ENCODE assay signal across 1 cellular context in genomic region chr1:58926177-58926576, GRCh38.
TF ChIP-seq lines count a peak whose summit lies in the region.

No MANE protein-coding gene starts in this region.

TF ChIP-seq in K562, 482 proteins besides CTCF, POLR2A, EP300 and RAD21 (continued from another document):
- no peak for TF ChIP-seq MYC (IDR thresholded peaks at IDR 0.05; ENCODE audit: low read depth, low read length)
- no peak for TF ChIP-seq MYC (CRISPR knock-in tag; IDR thresholded peaks at IDR 0.05; ENCODE audit: borderline replicate concordance, low read depth)
- TF ChIP-seq PML (IDR thresholded peaks at IDR 0.05; ENCODE audit: low read length) = no peak
- no peak for TF ChIP-seq RBM34 (IDR thresholded peaks at IDR 0.05; ENCODE audit: borderline replicate concordance, insufficient read depth, low read length)
- no peak for TF ChIP-seq ZNF121 (CRISPR knock-in tag; conservative IDR thresholded peaks at IDR 0.05)
- TF ChIP-seq ZNF785 (CRISPR knock-in tag; IDR thresholded peaks at IDR 0.05) = no peak
- TF ChIP-seq SNAPC5 (CRISPR knock-in tag; IDR thresholded peaks at IDR 0.05) = no peak
- no peak for TF ChIP-seq ETS2 (tag; IDR thresholded peaks at IDR 0.05; ENCODE audit: borderline replicate concordance, poor library complexity, severe bottlenecking)
- no peak for TF ChIP-seq NFIC (IDR thresholded peaks at IDR 0.05)
- TF ChIP-seq SIN3A (IDR thresholded peaks at IDR 0.05; ENCODE audit: borderline replicate concordance in 2 of 2, control insufficient read depth in 1 of 2, low read depth in 2 of 2, low read length in 2 of 2) = no peak
- no peak for TF ChIP-seq ZNF253 (CRISPR knock-in tag; conservative IDR thresholded peaks at IDR 0.05)
- TF ChIP-seq KDM2B (CRISPR knock-in tag; IDR thresholded peaks at IDR 0.05) = no peak
